ENCODE assay signal across 11 cellular contexts in the genomic region with DNA sequence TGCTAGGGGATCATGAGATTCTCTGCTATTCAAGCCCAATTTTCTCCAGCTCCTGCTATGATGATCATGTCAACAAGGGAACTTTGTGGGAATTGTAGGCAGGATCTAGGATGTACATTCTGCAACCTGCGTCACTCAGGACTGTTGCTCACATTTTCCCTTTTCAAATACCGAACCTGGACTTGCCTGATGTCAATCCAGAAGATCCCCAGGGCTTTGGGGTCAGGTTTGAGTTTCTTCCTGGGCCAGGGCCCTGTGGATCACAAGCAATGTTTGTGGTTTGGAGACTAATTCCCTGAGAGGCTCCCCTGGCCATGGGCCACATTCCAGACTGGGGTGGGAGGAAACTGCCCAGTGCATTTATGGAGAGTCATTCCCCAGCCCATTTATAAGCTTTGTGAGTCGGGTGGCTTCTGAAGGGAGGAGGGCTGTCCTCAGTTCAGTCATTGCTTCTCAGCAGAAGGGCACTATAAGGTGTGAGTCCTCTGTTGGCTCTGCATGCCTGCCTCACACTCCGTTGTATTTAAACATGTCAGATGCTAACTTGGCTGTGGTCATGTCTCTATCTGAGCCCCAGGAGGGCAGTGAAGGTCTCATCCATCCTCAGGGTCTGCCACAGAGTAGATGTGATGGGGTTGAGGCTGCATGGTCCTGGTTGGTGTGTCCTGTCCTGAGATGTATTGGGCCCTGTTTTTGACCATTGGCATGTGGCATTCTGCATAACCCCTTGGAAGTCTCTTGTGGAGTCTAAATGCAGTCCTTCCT. TPM values are rescaled to one million over a fixed set of nuclear protein-coding genes. Genes with fewer than 3 reads are reported as not detected.
DNase-seq lines count a peak whose midpoint lies in the region; ATAC-seq and TF ChIP-seq lines count a peak whose summit lies in the region.
"Had no signal": no experiment of that assay in that cellular context is flagged by ENCODE, and none has a peak within 500 bp of the region (broad histone marks: within the 10 kb centered on the region; RNA-seq: fewer than 3 reads in every experiment).

No MANE protein-coding gene starts in this region.

- no peak overlapping the region for H2BK12ac ChIP-seq in trophoblast cell (ENCODE audit: low read length)

- no peak overlapping the region for H3K14ac ChIP-seq in trophoblast cell (ENCODE audit: low read length)

- no peaks in the 10 kb centered on the region for H4K20me1 ChIP-seq in BLaER1 treated with 17β-estradiol and CSF1 and Interleukin-3, amounts not matched to agents 10 nM and 100 nM

- peak; percentile 95 for DNase-seq in RPMI7951 (ENCODE audit: low read depth)
- peak; percentile 100 for DNase-seq in fibroblast of the aortic adventitia (ENCODE audit: low read depth)
- peak; percentile 36 to 57 for DNase-seq in trophoblast cell
- DNase-seq in NOMO-1 treated with dmso at 0.1 percent for 144 hours (lab: John Stamatoyannopoulos, UW; ENCODE audit: unreplicated experiment): no peak
- no peak for DNase-seq in NCI-H524 (lab: John Stamatoyannopoulos, UW)
- DNase-seq in DMS114 treated with DMSO at 0.1 percent for 48 hours (lab: John Stamatoyannopoulos, UW; ENCODE audit: unreplicated experiment): no peak

- peak overlapping the region; percentile 41 for H4K91ac ChIP-seq in trophoblast cell (ENCODE audit: low read depth, low read length)

- no CpG with 5 or more reads among the region's 4 CpGs for WGBS in trophoblast cell (ENCODE audit: extremely low coverage, insufficient coverage, insufficient read length)

- no peaks in the 10 kb centered on the region for H3K9me3 ChIP-seq in BLaER1 treated with 17β-estradiol and CSF1 and Interleukin-3, amounts not matched to agents 10 nM and 100 nM (replicated peaks in 1 of 11)
- no peaks in the 10 kb centered on the region for H3K9me3 ChIP-seq in trophoblast cell (ENCODE audit: insufficient read depth, low read depth, low read length)

- no peak for TF ChIP-seq CTCF in fibroblast of the aortic adventitia (IDR thresholded peaks at IDR 0.05; ENCODE audit: insufficient read depth, low read length)

- H3K79me2 ChIP-seq in trophoblast cell (ENCODE audit: control insufficient read depth, insufficient read depth, low read length, poor library complexity): no peaks in the 10 kb centered on the region

- H4K12ac ChIP-seq in trophoblast cell (ENCODE audit: low read depth, low read length): no peak overlapping the region

- no peak overlapping the region for H3K27ac ChIP-seq in BLaER1 treated with 17β-estradiol and CSF1 and Interleukin-3, amounts not matched to agents 10 nM and 100 nM
- H3K27ac ChIP-seq in trophoblast cell (ENCODE audit: low read depth, low read length): peak overlapping the region; percentile 38
- H3K27ac ChIP-seq: cardiac muscle cell, SK-N-MC had no signal

- H2AK5ac ChIP-seq in trophoblast cell (ENCODE audit: low read length): peak overlapping the region; percentile 34

- peak overlapping the region; percentile 10 for H2BK120ac ChIP-seq in trophoblast cell (ENCODE audit: insufficient read depth, low read length, poor library complexity)

- H3K27me3 ChIP-seq in BLaER1 treated with 17β-estradiol and CSF1 and Interleukin-3, amounts not matched to agents 10 nM and 100 nM: peaks cover 0 to 9% (median 5%) of the 10 kb centered on the region in 11 experiments; a peak in 10 of 22 replicates
- H3K27me3 ChIP-seq in trophoblast cell (ENCODE audit: insufficient read depth, low read length): no peaks in the 10 kb centered on the region

- H3K79me1 ChIP-seq in trophoblast cell (ENCODE audit: low read length): peaks cover 6% of the 10 kb centered on the region

- H3K4ac ChIP-seq in trophoblast cell (ENCODE audit: low read depth, low read length): no peak overlapping the region

- H3K18ac ChIP-seq in trophoblast cell (ENCODE audit: low read length): peak overlapping the region; percentile 28

- no peak overlapping the region for H2AFZ ChIP-seq in trophoblast cell (ENCODE audit: insufficient read depth, low read length, poor library complexity)

- H3K36me3 ChIP-seq in BLaER1 treated with 17β-estradiol and CSF1 and Interleukin-3, amounts not matched to agents 10 nM and 100 nM: no peaks in the 10 kb centered on the region
- no peaks in the 10 kb centered on the region for H3K36me3 ChIP-seq in trophoblast cell (ENCODE audit: control insufficient read depth in 1 of 2, insufficient read depth in 2 of 2, low read length in 2 of 2)
- H3K36me3 ChIP-seq: cardiac muscle cell had no signal

- no peak overlapping the region for H3K23ac ChIP-seq in trophoblast cell (ENCODE audit: low read length)

- no peak for ATAC-seq in HG03095 (IDR thresholded peaks at IDR 0.05; ENCODE audit: unreplicated experiment)

- H3K4me3 ChIP-seq in BLaER1 treated with 17β-estradiol and CSF1 and Interleukin-3, amounts not matched to agents 10 nM and 100 nM: no peak overlapping the region
- H3K4me3 ChIP-seq in fibroblast of the aortic adventitia (ENCODE audit: low read depth, low read length) (no peak overlapping the region), trophoblast cell (ENCODE audit: low read depth, low read length) (no peak overlapping the region)
- H3K4me3 ChIP-seq: cardiac muscle cell, SK-N-MC had no signal

- peak overlapping the region; percentile 9 for H4K8ac ChIP-seq in trophoblast cell (ENCODE audit: low read depth, low read length)

- no peak overlapping the region for H3K9ac ChIP-seq in BLaER1 treated with 17β-estradiol and CSF1 and Interleukin-3, amounts not matched to agents 10 nM and 100 nM
- H3K9ac ChIP-seq in trophoblast cell (ENCODE audit: low read length): no peak overlapping the region

- peaks cover 0 to 61% (median 25%) of the 10 kb centered on the region in 10 experiments; a peak in 16 of 20 replicates for H3K4me1 ChIP-seq in BLaER1 treated with 17β-estradiol and CSF1 and Interleukin-3, amounts not matched to agents 10 nM and 100 nM
- peaks cover 23 to 27% of the 10 kb centered on the region in 2 experiments for H3K4me1 ChIP-seq in trophoblast cell (ENCODE audit: control insufficient read depth in 1 of 2, insufficient read depth in 2 of 2, low read length in 2 of 2)

- peak overlapping the region in 10 of 11 experiments; percentile 17 to 81 (median 42); a peak in 17 of 22 replicates for H3K4me2 ChIP-seq in BLaER1 treated with 17β-estradiol and CSF1 and Interleukin-3, amounts not matched to agents 10 nM and 100 nM
- H3K4me2 ChIP-seq in trophoblast cell (ENCODE audit: low read length): peak overlapping the region; percentile 14

- peak overlapping the region; percentile 24 for H2BK5ac ChIP-seq in trophoblast cell (ENCODE audit: low read depth, low read length, poor library complexity)

RNA-seq across cellular contexts. Expression of gene KRT86, which starts 6.5 kb away (rescaled TPM):
- total RNA-seq in RPMI7951 (2014; rRNA removed; shearing (Covaris generic)): 0.10 and 0.48 TPM in 2 replicates
- total RNA-seq in fibroblast of the aortic adventitia (ENCODE audit: low replicate concordance): not detected in 2 replicates
- 0.10 and 0.14 TPM in 2 replicates for polyA plus RNA-seq in trophoblast cell (2013)
- total RNA-seq: cardiac muscle cell had no signal

RNA-seq across cellular contexts. Expression of gene KRT81, which starts 10.4 kb away (rescaled TPM):
- total RNA-seq in RPMI7951 (2014; rRNA removed; shearing (Covaris generic)): 0.72 and 0.88 TPM in 2 replicates
- not detected in 2 replicates for total RNA-seq in fibroblast of the aortic adventitia (ENCODE audit: low replicate concordance)
- polyA plus RNA-seq in trophoblast cell (2013): 0.10 and 0.15 TPM in 2 replicates
- total RNA-seq: cardiac muscle cell, skeletal muscle tissue had no signal
- polyA plus RNA-seq: cardiac muscle cell had no signal

RNA-seq across cellular contexts. Expression of gene KRT83, which starts 40.2 kb away (rescaled TPM):
- not detected in 2 replicates for total RNA-seq in RPMI7951 (2014; rRNA removed; shearing (Covaris generic))
- not detected in 2 replicates for total RNA-seq in fibroblast of the aortic adventitia (ENCODE audit: low replicate concordance)
- polyA plus RNA-seq in trophoblast cell (2013): not detected in 2 replicates
- total RNA-seq: cardiac muscle cell, skeletal muscle tissue had no signal
- polyA plus RNA-seq: cardiac muscle cell had no signal

RNA-seq across cellular contexts. Expression of gene KRT7, which starts 47.9 kb away (rescaled TPM):
- total RNA-seq in RPMI7951 (2014; rRNA removed; shearing (Covaris generic)): 0.68 and 2.3 TPM in 2 replicates
- total RNA-seq in fibroblast of the aortic adventitia (ENCODE audit: low replicate concordance): 1.4 and 20.0 TPM in 2 replicates
- polyA plus RNA-seq in trophoblast cell (2013): 666 and 746 TPM in 2 replicates
- total RNA-seq: skeletal muscle tissue had no signal

Comparison
In these comparisons a context has a peak if more than half of its experiments do, and no peak if none do; other contexts are left out.
1. DNase-seq: peak in RPMI7951 (single experiment), fibroblast of the aortic adventitia (single experiment) and trophoblast cell (2 of 2); none in NOMO-1 treated with dmso at 0.1 percent for 144 hours (single experiment), NCI-H524 (0 of 2) and DMS114 treated with DMSO at 0.1 percent for 48 hours (single experiment).